9 cellular contexts compared by ENCODE assay signal in the genomic region with DNA sequence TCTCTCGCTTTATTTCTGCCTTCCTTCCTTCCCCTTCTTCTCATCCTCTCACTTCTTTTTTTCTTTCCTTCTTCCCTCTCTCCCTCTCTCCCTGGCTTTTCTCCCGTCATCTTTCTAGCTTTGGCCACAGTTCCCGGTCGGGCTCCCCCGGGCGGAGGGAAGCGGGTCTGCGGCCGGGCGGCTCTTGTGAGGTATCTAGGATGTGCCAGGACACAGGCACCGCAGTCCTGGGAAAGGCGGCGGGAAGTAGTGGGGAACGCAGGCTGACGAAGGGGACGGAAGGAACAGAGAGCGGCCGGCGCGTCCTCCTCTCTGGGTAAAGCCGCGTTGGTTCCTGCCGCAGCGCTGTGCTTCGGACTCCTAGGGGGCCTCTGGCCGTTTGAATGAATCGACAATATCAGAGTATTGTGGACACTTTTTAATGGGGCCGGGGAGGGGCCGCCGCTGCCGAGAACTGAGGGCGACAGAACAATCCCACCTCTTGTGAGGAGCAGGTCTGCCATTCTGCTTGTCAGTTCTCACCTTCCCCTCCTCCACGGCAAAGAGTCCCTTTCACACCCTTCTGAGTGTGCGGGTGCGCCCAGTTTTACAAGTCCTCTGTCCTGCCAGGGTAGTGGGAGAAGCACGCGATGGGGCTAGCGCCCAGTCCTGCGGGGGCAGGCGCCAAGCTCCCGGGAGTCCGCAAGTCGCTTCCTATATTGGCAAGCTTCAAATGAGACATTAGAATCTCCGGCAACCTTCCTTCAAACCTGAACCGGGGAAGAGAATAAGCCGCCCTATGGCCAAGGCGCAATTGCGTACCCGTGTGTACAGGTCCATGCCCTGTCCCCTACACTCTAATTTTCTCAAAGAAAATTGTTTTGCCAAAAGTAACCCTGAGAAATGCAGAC. TPM values are rescaled to one million over a fixed set of nuclear protein-coding genes. Genes with fewer than 3 reads are reported as not detected.
DNase-seq lines count a peak whose midpoint lies in the region; FAIRE-seq and TF ChIP-seq lines count a peak whose summit lies in the region.
"Had no signal": no experiment of that assay in that cellular context is flagged by ENCODE, and none has a peak within 500 bp of the region (broad histone marks: within the 10 kb centered on the region; RNA-seq: fewer than 3 reads in every experiment).

No MANE protein-coding gene starts in this region.

- POLR2A ChIA-PET in activated CD4-positive, alpha-beta memory T cell treated with anti-CD3 and anti-CD28 coated beads, Interleukin-2, amount 10 ng/mL, durations not matched to agents 7 days and 5 days (lab: Charles Lee), result interaction anchor here (0.9 to 4.8 kb wide), 4 partner anchors 7 to 14 kb away, joined by 3 to 25 read pairs (median 10); partner anchors contain the start of gene C1orf53

- no peak for DNase-seq in activated naive CD4-positive, alpha-beta T cell treated with anti-CD3 and anti-CD28 coated beads, Interleukin-2, amount 10 ng/mL, durations not matched to agents 7 days and 5 days
- DNase-seq in activated naive CD4-positive, alpha-beta T cell treated with Interleukin-2 at 50 U/mL for 16 hours, result no peak
- DNase-seq in NCI-H2107 (lab: John Stamatoyannopoulos, UW), result peak; percentile 48
- DNase-seq in activated CD4-positive, alpha-beta memory T cell treated with anti-CD3 and anti-CD28 coated beads, Interleukin-2, amount 10 ng/mL, durations not matched to agents 7 days and 5 days, result no peak
- peak in 1 of 2 donors; percentile 79 for DNase-seq in foreskin fibroblast
- DNase-seq in progenitor cell of endocrine pancreas (ENCODE audit: low spot score, unreplicated experiment), result peak; percentile 55
- DNase-seq in stimulated activated CD8-positive, alpha-beta memory T cell treated with anti-CD3 and anti-CD28 coated beads, Interleukin-4, amount 100 ng/mL, for 48 hours, result no peak
- DNase-seq in frontal cortex (ENCODE audit: low spot score in 2 of 2), result no peak

- TF ChIP-seq CTCF in foreskin fibroblast (IDR thresholded peaks at IDR 0.05; ENCODE audit: low read depth, low read length) (peak; percentile 81), progenitor cell of endocrine pancreas (IDR thresholded peaks at IDR 0.05; ENCODE audit: unreplicated experiment) (peak; percentile 70)

- no peaks in the 10 kb centered on the region for H3K9me3 Mint-ChIP-seq in activated naive CD4-positive, alpha-beta T cell treated with anti-CD3 and anti-CD28 coated beads, Interleukin-2, amount 10 ng/mL, durations not matched to agents 7 days and 5 days
- H3K9me3 Mint-ChIP-seq in activated CD4-positive, alpha-beta memory T cell treated with anti-CD3 and anti-CD28 coated beads, Interleukin-2, amount 10 ng/mL, durations not matched to agents 7 days and 5 days, result no peaks in the 10 kb centered on the region
- no peaks in the 10 kb centered on the region for H3K9me3 Mint-ChIP-seq in progenitor cell of endocrine pancreas (ENCODE audit: low read depth)

- peaks cover 100% of the 10 kb centered on the region for H3K27me3 Mint-ChIP-seq in activated naive CD4-positive, alpha-beta T cell treated with anti-CD3 and anti-CD28 coated beads, Interleukin-2, amount 10 ng/mL, durations not matched to agents 7 days and 5 days
- peaks cover 99% of the 10 kb centered on the region for H3K27me3 Mint-ChIP-seq in activated CD4-positive, alpha-beta memory T cell treated with anti-CD3 and anti-CD28 coated beads, Interleukin-2, amount 10 ng/mL, durations not matched to agents 7 days and 5 days
- peaks cover 99% of the 10 kb centered on the region for H3K27me3 Mint-ChIP-seq in progenitor cell of endocrine pancreas

- H3K4me3 Mint-ChIP-seq in activated naive CD4-positive, alpha-beta T cell treated with anti-CD3 and anti-CD28 coated beads, Interleukin-2, amount 10 ng/mL, durations not matched to agents 7 days and 5 days, result peak overlapping the region; percentile 9
- H3K4me3 Mint-ChIP-seq in activated CD4-positive, alpha-beta memory T cell treated with anti-CD3 and anti-CD28 coated beads, Interleukin-2, amount 10 ng/mL, durations not matched to agents 7 days and 5 days, result peak overlapping the region; percentile 25
- H3K4me3 Mint-ChIP-seq in progenitor cell of endocrine pancreas (ENCODE audit: low read depth), result peak overlapping the region; percentile 41

- peaks cover 3% of the 10 kb centered on the region for H3K36me3 Mint-ChIP-seq in activated naive CD4-positive, alpha-beta T cell treated with anti-CD3 and anti-CD28 coated beads, Interleukin-2, amount 10 ng/mL, durations not matched to agents 7 days and 5 days
- H3K36me3 Mint-ChIP-seq in activated CD4-positive, alpha-beta memory T cell treated with anti-CD3 and anti-CD28 coated beads, Interleukin-2, amount 10 ng/mL, durations not matched to agents 7 days and 5 days (ENCODE audit: low read depth), result no peaks in the 10 kb centered on the region
- no peaks in the 10 kb centered on the region for H3K36me3 Mint-ChIP-seq in progenitor cell of endocrine pancreas (ENCODE audit: insufficient read depth)

- FAIRE-seq in frontal cortex (lab: Jason Lieb, UNC), result no peak

- peak overlapping the region; percentile 13 to 53 for H3K4me3 ChIP-seq in foreskin fibroblast (ENCODE audit: low read depth in 1 of 2, low read length in 2 of 2)

- peaks cover 84% of the 10 kb centered on the region for H3K4me1 Mint-ChIP-seq in activated naive CD4-positive, alpha-beta T cell treated with anti-CD3 and anti-CD28 coated beads, Interleukin-2, amount 10 ng/mL, durations not matched to agents 7 days and 5 days
- H3K4me1 Mint-ChIP-seq in activated CD4-positive, alpha-beta memory T cell treated with anti-CD3 and anti-CD28 coated beads, Interleukin-2, amount 10 ng/mL, durations not matched to agents 7 days and 5 days, result peaks cover 83% of the 10 kb centered on the region
- H3K4me1 Mint-ChIP-seq in progenitor cell of endocrine pancreas (ENCODE audit: low read depth), result peaks cover 33% of the 10 kb centered on the region

- H3K27ac Mint-ChIP-seq in activated naive CD4-positive, alpha-beta T cell treated with anti-CD3 and anti-CD28 coated beads, Interleukin-2, amount 10 ng/mL, durations not matched to agents 7 days and 5 days, result no peak overlapping the region
- no peak overlapping the region for H3K27ac Mint-ChIP-seq in activated CD4-positive, alpha-beta memory T cell treated with anti-CD3 and anti-CD28 coated beads, Interleukin-2, amount 10 ng/mL, durations not matched to agents 7 days and 5 days
- no peak overlapping the region for H3K27ac Mint-ChIP-seq in progenitor cell of endocrine pancreas

- CTCF ChIA-PET in activated naive CD4-positive, alpha-beta T cell treated with anti-CD3 and anti-CD28 coated beads, Interleukin-2, amount 10 ng/mL, durations not matched to agents 7 days and 5 days (lab: Charles Lee), result interaction anchor here (0.5 to 3.9 kb wide), 4 partner anchors 9 to 390 kb away, joined by 3 to 20 read pairs (median 6); partner anchors contain the start of gene C1orf53
- CTCF ChIA-PET in activated CD4-positive, alpha-beta memory T cell treated with anti-CD3 and anti-CD28 coated beads, Interleukin-2, amount 10 ng/mL, durations not matched to agents 7 days and 5 days (lab: Charles Lee), result interaction anchor here (0.7 to 5.1 kb wide), 4 partner anchors 8 to 299 kb away, joined by 3 to 35 read pairs (median 3); partner anchors contain the start of gene C1orf53

RNA-seq across cellular contexts. Expression of gene LHX9, which starts 1.1 kb away (rescaled TPM):
- not detected for total RNA-seq in activated CD4-positive, alpha-beta memory T cell treated with anti-CD3 and anti-CD28 coated beads, Interleukin-2, amount 10 ng/mL, durations not matched to agents 7 days and 5 days
- total RNA-seq in progenitor cell of endocrine pancreas, result not detected in 2 replicates
- 0.41 TPM for total RNA-seq in frontal cortex
- total RNA-seq: glomerular endothelial cell had no signal

RNA-seq across cellular contexts. Expression of gene C1orf53, which starts 13.6 kb away (rescaled TPM):
- under 1 TPM in 1 of 2 experiments, not detected in 1; 0.55 TPM for total RNA-seq in activated CD4-positive, alpha-beta memory T cell treated with anti-CD3 and anti-CD28 coated beads, Interleukin-2, amount 10 ng/mL, durations not matched to agents 7 days and 5 days
- total RNA-seq in progenitor cell of endocrine pancreas, result 4.0 and 4.3 TPM in 2 replicates
- 2.4 TPM for total RNA-seq in frontal cortex

Comparison
In these comparisons a context has a peak if more than half of its experiments do, and no peak if none do; other contexts are left out.
1. DNase-seq: peak in NCI-H2107 (single experiment) and progenitor cell of endocrine pancreas (single experiment); none in activated naive CD4-positive, alpha-beta T cell treated with anti-CD3 and anti-CD28 coated beads, Interleukin-2, amount 10 ng/mL, durations not matched to agents 7 days and 5 days (single experiment), activated naive CD4-positive, alpha-beta T cell treated with Interleukin-2 at 50 U/mL for 16 hours (single experiment), activated CD4-positive, alpha-beta memory T cell treated with anti-CD3 and anti-CD28 coated beads, Interleukin-2, amount 10 ng/mL, durations not matched to agents 7 days and 5 days (single experiment), stimulated activated CD8-positive, alpha-beta memory T cell treated with anti-CD3 and anti-CD28 coated beads, Interleukin-4, amount 100 ng/mL, for 48 hours (single experiment) and frontal cortex (0 of 2).
2. Peak in every context shown above with its lines, with median percentiles within 50 percentile points of each other: H3K4me3 Mint-ChIP-seq.